In genomic region chr3:100216713-100217112, GRCh38 we compare ENCODE assay signal across 25 cellular contexts. TPM values are rescaled to one million over a fixed set of nuclear protein-coding genes. Genes with fewer than 3 reads are reported as not detected.
A peak's percentile ranks its signal among the peaks of the same experiment; 100 is the strongest.
DNase-seq lines count a peak whose midpoint lies in the region; ATAC-seq and TF ChIP-seq lines count a peak whose summit lies in the region.
"Had no signal": no experiment of that assay in that cellular context is flagged by ENCODE, and none has a peak within 500 bp of the region (broad histone marks: within the 10 kb centered on the region; RNA-seq: fewer than 3 reads in every experiment).

No MANE protein-coding gene starts in this region.

- no peak overlapping the region for H3K4ac ChIP-seq in trophoblast cell (ENCODE audit: low read depth, low read length)

- no peak overlapping the region for H2BK12ac ChIP-seq in trophoblast cell (ENCODE audit: low read length)

- H3K79me2 ChIP-seq in osteoblast (ENCODE audit: insufficient read depth, low read length): no peaks in the 10 kb centered on the region
- H3K79me2 ChIP-seq in trophoblast cell (ENCODE audit: control insufficient read depth, insufficient read depth, low read length, poor library complexity): no peaks in the 10 kb centered on the region

- no peak overlapping the region for H2BK5ac ChIP-seq in trophoblast cell (ENCODE audit: low read depth, low read length, poor library complexity)

- intact Hi-C loops in esophagus muscularis mucosa (cut with DNase I): no loop called here

- H3K27ac ChIP-seq in esophagus muscularis mucosa (replicated peaks in 1 of 4) (peak overlapping the region; percentile 40 to 55 (median 46)), osteoblast (ENCODE audit: low read depth, low read length) (no peak overlapping the region), trophoblast cell (ENCODE audit: low read depth, low read length) (no peak overlapping the region)
- H3K27ac ChIP-seq: lower lobe of right lung, pancreas, suprapubic skin, upper lobe of right lung had no signal

- H3K4me2 ChIP-seq in osteoblast (ENCODE audit: insufficient read depth, low read length): no peak overlapping the region
- H3K4me2 ChIP-seq in trophoblast cell (ENCODE audit: low read length): no peak overlapping the region

- no peak overlapping the region for H4K8ac ChIP-seq in trophoblast cell (ENCODE audit: low read depth, low read length)

- TF ChIP-seq CTCF in esophagus muscularis mucosa (IDR thresholded peaks at IDR 0.05) (no peak), osteoblast (IDR thresholded peaks at IDR 0.05; ENCODE audit: extremely low read depth, low read depth, low read length) (no peak)

- TF ChIP-seq EP300 in esophagus muscularis mucosa (IDR thresholded peaks at IDR 0.05): no peak

- H3K4me1 ChIP-seq in esophagus muscularis mucosa: peaks cover 0 to 30% (median 16%) of the 10 kb centered on the region in 4 donors
- H3K4me1 ChIP-seq in osteoblast (ENCODE audit: insufficient read depth, low read length): peaks cover 3% of the 10 kb centered on the region
- H3K4me1 ChIP-seq in trophoblast cell (ENCODE audit: control insufficient read depth in 1 of 2, insufficient read depth in 2 of 2, low read length in 2 of 2): no peaks in the 10 kb centered on the region
- H3K4me1 ChIP-seq: HAP-1, lower lobe of right lung, pancreas, suprapubic skin, upper lobe of right lung had no signal

- DNase-seq in EL: peak; percentile 6
- DNase-seq in M059J (ENCODE audit: low read depth): peak; percentile 80
- no peak for DNase-seq in esophagus muscularis mucosa (ENCODE audit: extremely low spot score)
- no peak for DNase-seq in osteoblast (ENCODE audit: insufficient read length, low spot score, missing footprints)
- no peak for DNase-seq in trophoblast cell
- DNase-seq in NCI-H226: no peak
- no peak for DNase-seq in erythroblast (lab: John Stamatoyannopoulos, UW)
- DNase-seq: activated CD4-positive, alpha-beta T cell treated with anti-CD3 and anti-CD28 coated beads, Interleukin-2, amount 50 U/mL, for 1 hour; activated CD4-positive, CD25-positive, alpha-beta regulatory T cell; activated effector memory CD4-positive, alpha-beta T cell treated with Interleukin-2 at 50 U/mL for 16 hours; activated T-cell treated with anti-CD3 and anti-CD28 coated beads, Interleukin-2, amount 50 U/mL, for 1 hour; Calu3; DMS79; Karpas-422; lower lobe of right lung; mucosa of descending colon; NCI-H1694 treated with DMSO at 0.1 percent for 48 hours; NCI-H82; pancreas; stimulated activated naive CD4-positive, alpha-beta T cell treated with Interleukin-2 at 50 U/mL for 16 hours; upper lobe of right lung had no signal

- H3K36me3 ChIP-seq in esophagus muscularis mucosa (no peaks in the 10 kb centered on the region), osteoblast (ENCODE audit: insufficient read depth, low read length) (no peaks in the 10 kb centered on the region), trophoblast cell (ENCODE audit: control insufficient read depth in 1 of 2, insufficient read depth in 2 of 2, low read length in 2 of 2) (no peaks in the 10 kb centered on the region)
- H3K36me3 ChIP-seq: HAP-1, lower lobe of right lung, pancreas, suprapubic skin, upper lobe of right lung had no signal

- no peaks in the 10 kb centered on the region for H4K20me1 ChIP-seq in osteoblast (ENCODE audit: insufficient read depth, low read length)

- no peak overlapping the region for H3K14ac ChIP-seq in trophoblast cell (ENCODE audit: low read length)

- H3K23ac ChIP-seq in trophoblast cell (ENCODE audit: low read length): no peak overlapping the region

- no peak overlapping the region for H2AK5ac ChIP-seq in trophoblast cell (ENCODE audit: low read length)

- no peak for TF ChIP-seq POLR2A in esophagus muscularis mucosa (IDR thresholded peaks at IDR 0.05; ENCODE audit: low read depth)
- no peak for TF ChIP-seq POLR2A in erythroblast (IDR thresholded peaks at IDR 0.05; ENCODE audit: low read length)

- H3K4me3 ChIP-seq in esophagus muscularis mucosa (no peak overlapping the region), osteoblast (ENCODE audit: insufficient read depth, low read length) (no peak overlapping the region), trophoblast cell (ENCODE audit: low read depth, low read length) (no peak overlapping the region)
- H3K4me3 ChIP-seq: HAP-1, lower lobe of right lung, mucosa of descending colon, pancreas, suprapubic skin, upper lobe of right lung had no signal

- ATAC-seq in HG02981 (IDR thresholded peaks at IDR 0.05; ENCODE audit: unreplicated experiment): no peak
- ATAC-seq: HepG2, lower lobe of right lung, mucosa of descending colon, pancreas, upper lobe of right lung had no signal

- H3K18ac ChIP-seq in trophoblast cell (ENCODE audit: low read length): no peak overlapping the region

- H4K91ac ChIP-seq in trophoblast cell (ENCODE audit: low read depth, low read length): no peak overlapping the region

- no peak overlapping the region for H2BK120ac ChIP-seq in trophoblast cell (ENCODE audit: insufficient read depth, low read length, poor library complexity)

- H3K27me3 ChIP-seq in esophagus muscularis mucosa (no peaks in the 10 kb centered on the region), osteoblast (ENCODE audit: insufficient read depth, low read length) (no peaks in the 10 kb centered on the region), trophoblast cell (ENCODE audit: insufficient read depth, low read length) (no peaks in the 10 kb centered on the region)
- H3K27me3 ChIP-seq: pancreas, suprapubic skin, upper lobe of right lung had no signal

- H3K9me3 ChIP-seq in esophagus muscularis mucosa (peaks cover 0 to 10% (median 0%) of the 10 kb centered on the region in 4 donors), osteoblast (ENCODE audit: low read depth, low read length) (no peaks in the 10 kb centered on the region), trophoblast cell (ENCODE audit: insufficient read depth, low read depth, low read length) (no peaks in the 10 kb centered on the region)
- H3K9me3 ChIP-seq: HAP-1, lower lobe of right lung, pancreas, suprapubic skin, upper lobe of right lung had no signal

- 30% methylated on average over 1 of the region's 1 CpG for WGBS in esophagus muscularis mucosa
- WGBS in trophoblast cell (ENCODE audit: extremely low coverage, insufficient coverage, insufficient read length): no CpG with 5 or more reads among the region's 1 CpG

- peak overlapping the region; percentile 31 for H2AFZ ChIP-seq in osteoblast (ENCODE audit: low read length)
- no peak overlapping the region for H2AFZ ChIP-seq in trophoblast cell (ENCODE audit: insufficient read depth, low read length, poor library complexity)

- H4K12ac ChIP-seq in trophoblast cell (ENCODE audit: low read depth, low read length): no peak overlapping the region

- no peak overlapping the region for H3K9ac ChIP-seq in trophoblast cell (ENCODE audit: low read length)

- H3K79me1 ChIP-seq in trophoblast cell (ENCODE audit: low read length): no peaks in the 10 kb centered on the region

RNA-seq across cellular contexts. Expression of gene TBC1D23, which starts 44.1 kb away (rescaled TPM):
- 79.3 and 81.2 TPM in 2 replicates for total RNA-seq in M059J (2014; rRNA removed; shearing (Covaris generic))
- total RNA-seq in esophagus muscularis mucosa (10 to 100 TPM; 21.2 to 32.8 (median 26.9) TPM), osteoblast (64.4 and 64.5 TPM in 2 replicates)
- polyA plus RNA-seq in trophoblast cell (2013): 21.9 and 23.1 TPM in 2 replicates

Comparison
In these comparisons a context has a peak if more than half of its experiments do, and no peak if none do; other contexts are left out.
1. DNase-seq: peak in EL (single experiment) and M059J (single experiment); none in esophagus muscularis mucosa (single experiment), osteoblast (single experiment), trophoblast cell (0 of 2), NCI-H226 (single experiment) and erythroblast (0 of 2).
2. H3K27ac ChIP-seq: peak in esophagus muscularis mucosa (4 of 4); none in osteoblast (single experiment) and trophoblast cell (single experiment).